ENCODE assay signal across 9 cellular contexts in genomic region chr9:130664191-130665028, GRCh38. TPM values are rescaled to one million over a fixed set of nuclear protein-coding genes. Genes with fewer than 3 reads are reported as not detected.
DNase-seq lines count a peak whose midpoint lies in the region; ATAC-seq lines count a peak whose summit lies in the region.
"Had no signal": no experiment of that assay in that cellular context is flagged by ENCODE, and none has a peak within 500 bp of the region (broad histone marks: within the 10 kb centered on the region; RNA-seq: fewer than 3 reads in every experiment).

Gene PRDM12, plus strand, starts transcription at chr9:130664594. Its CDS starts 60 bp downstream, at chr9:130664654.

- H3K36me3 Mint-ChIP-seq in activated T-cell treated with anti-CD3 and anti-CD28 coated beads, Interleukin-2, amount 50 U/mL, for 72 hours (ENCODE audit: insufficient read depth in 2 of 2), result peaks cover 0 to 3% of the 10 kb centered on the region in 2 donors
- peaks cover 5% of the 10 kb centered on the region for H3K36me3 Mint-ChIP-seq in T-helper 17 cell (ENCODE audit: low read depth)
- H3K36me3 Mint-ChIP-seq in stimulated activated effector memory CD8-positive, alpha-beta T cell treated with anti-CD3 and anti-CD28 coated beads, Interleukin-12 subunit alpha, Interleukin-12 subunit beta, amount 100 ng/mL, for 72 hours, result no peaks in the 10 kb centered on the region

- H3K9me3 Mint-ChIP-seq in activated T-cell treated with anti-CD3 and anti-CD28 coated beads, Interleukin-2, amount 50 U/mL, for 72 hours, result no peaks in the 10 kb centered on the region
- H3K9me3 Mint-ChIP-seq in stimulated activated effector memory CD8-positive, alpha-beta T cell treated with anti-CD3 and anti-CD28 coated beads, Interleukin-12 subunit alpha, Interleukin-12 subunit beta, amount 100 ng/mL, for 72 hours, result no peaks in the 10 kb centered on the region

- no peak for DNase-seq in activated T-cell treated with anti-CD3 and anti-CD28 coated beads, Interleukin-2, amount 50 U/mL, for 72 hours
- DNase-seq in activated T-cell treated with anti-CD3 and anti-CD28 coated beads for 4 hours (no peak), T-helper 17 cell (no peak), A172 (ENCODE audit: low spot score) (no peak), DMS153 (lab: John Stamatoyannopoulos, UW) (no peak), KBM-7 (no peak)
- no peak for DNase-seq in stimulated activated effector memory CD8-positive, alpha-beta T cell treated with anti-CD3 and anti-CD28 coated beads, Interleukin-12 subunit alpha, Interleukin-12 subunit beta, amount 100 ng/mL, for 72 hours (ENCODE audit: low spot score in 2 of 2)

- ATAC-seq in activated T-cell treated with anti-CD3 and anti-CD28 coated beads, Interleukin-2, amount 50 U/mL, for 72 hours (replicated peaks in 1 of 2), result peak; percentile 33 to 38
- ATAC-seq in T-helper 17 cell, result no peak
- no peak for ATAC-seq in stimulated activated effector memory CD8-positive, alpha-beta T cell treated with anti-CD3 and anti-CD28 coated beads, Interleukin-12 subunit alpha, Interleukin-12 subunit beta, amount 100 ng/mL, for 72 hours

- in situ Hi-C loops in KBM-7 (cut with MboI; ENCODE audit: low pct_unique_long_range_greater_than_20kb, low sequenced_read_pairs), result no loop called here

- H3K27ac Mint-ChIP-seq in activated T-cell treated with anti-CD3 and anti-CD28 coated beads, Interleukin-2, amount 50 U/mL, for 72 hours, result peak within 1 kb of the TSS; percentile 82
- no peak within 1 kb of the TSS for H3K27ac Mint-ChIP-seq in T-helper 17 cell
- no peak within 1 kb of the TSS for H3K27ac Mint-ChIP-seq in stimulated activated effector memory CD8-positive, alpha-beta T cell treated with anti-CD3 and anti-CD28 coated beads, Interleukin-12 subunit alpha, Interleukin-12 subunit beta, amount 100 ng/mL, for 72 hours

- no peaks in the 10 kb centered on the region for H3K9me3 ChIP-seq in T-helper 17 cell (ENCODE audit: control insufficient read depth, low read length, poor library complexity, severe bottlenecking)

- peaks cover 56% of the 10 kb centered on the region for H3K27me3 Mint-ChIP-seq in activated T-cell treated with anti-CD3 and anti-CD28 coated beads, Interleukin-2, amount 50 U/mL, for 72 hours (ENCODE audit: low read depth)
- H3K27me3 Mint-ChIP-seq in T-helper 17 cell, result peaks cover 48% of the 10 kb centered on the region

- peaks cover 27% of the 10 kb centered on the region for H3K4me1 Mint-ChIP-seq in activated T-cell treated with anti-CD3 and anti-CD28 coated beads, Interleukin-2, amount 50 U/mL, for 72 hours (ENCODE audit: low read depth)
- peaks cover 20% of the 10 kb centered on the region for H3K4me1 Mint-ChIP-seq in T-helper 17 cell
- peaks cover 23% of the 10 kb centered on the region for H3K4me1 Mint-ChIP-seq in stimulated activated effector memory CD8-positive, alpha-beta T cell treated with anti-CD3 and anti-CD28 coated beads, Interleukin-12 subunit alpha, Interleukin-12 subunit beta, amount 100 ng/mL, for 72 hours

- peak within 1 kb of the TSS; percentile 46 to 71 for H3K4me3 Mint-ChIP-seq in activated T-cell treated with anti-CD3 and anti-CD28 coated beads, Interleukin-2, amount 50 U/mL, for 72 hours
- peak within 1 kb of the TSS; percentile 87 for H3K4me3 Mint-ChIP-seq in T-helper 17 cell
- H3K4me3 Mint-ChIP-seq in stimulated activated effector memory CD8-positive, alpha-beta T cell treated with anti-CD3 and anti-CD28 coated beads, Interleukin-12 subunit alpha, Interleukin-12 subunit beta, amount 100 ng/mL, for 72 hours, result peak within 1 kb of the TSS; percentile 50

- peak within 1 kb of the TSS; percentile 17 for H3K4me3 ChIP-seq in iPS-11a (ENCODE audit: low read depth, low read length)

RNA-seq across cellular contexts. Expression of gene PRDM12, which starts in this region (rescaled TPM):
- not detected for total RNA-seq in activated T-cell treated with anti-CD3 and anti-CD28 coated beads, Interleukin-2, amount 50 U/mL, for 72 hours
- not detected for total RNA-seq in T-helper 17 cell
- not detected in 2 replicates for total RNA-seq in A172 (2014; rRNA removed; shearing (Covaris generic))
- total RNA-seq: mononuclear cell had no signal

Comparison
In these comparisons a context has a peak if more than half of its experiments do, and no peak if none do; other contexts are left out.
1. Peak in ATAC-seq in activated T-cell treated with anti-CD3 and anti-CD28 coated beads, Interleukin-2, amount 50 U/mL, for 72 hours; RNA of the gene not detected or under 1 TPM.